18 cellular contexts compared by ENCODE assay signal in the genomic region with DNA sequence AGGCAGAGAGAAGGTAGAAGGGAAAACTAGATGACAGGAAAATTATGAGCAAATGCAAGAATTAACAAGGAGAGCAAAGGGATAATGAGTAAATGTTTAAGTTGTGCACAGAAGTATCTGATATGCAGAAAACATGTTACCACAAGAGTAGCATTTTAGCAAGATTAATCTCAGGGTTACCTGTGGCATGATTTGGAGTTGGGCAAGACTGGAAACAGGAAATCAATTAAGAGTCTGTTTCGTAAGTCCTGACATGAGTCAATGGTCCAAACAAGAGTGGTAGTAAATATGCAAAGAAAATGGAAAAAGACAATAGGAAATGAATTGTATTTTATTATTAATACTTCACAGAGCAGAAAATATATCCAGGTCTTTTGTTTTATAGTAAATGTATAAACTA. TPM values are rescaled to one million over a fixed set of nuclear protein-coding genes. Genes with fewer than 3 reads are reported as not detected.
A peak's percentile ranks its signal among the peaks of the same experiment; 100 is the strongest.
DNase-seq lines count a peak whose midpoint lies in the region; TF ChIP-seq lines count a peak whose summit lies in the region.
"Had no signal": no experiment of that assay in that cellular context is flagged by ENCODE, and none has a peak within 500 bp of the region (broad histone marks: within the 10 kb centered on the region; RNA-seq: fewer than 3 reads in every experiment).

No MANE protein-coding gene starts in this region.

- H3K4me1 ChIP-seq in mammary epithelial cell (ENCODE audit: insufficient read depth, low read length): peaks cover 9% of the 10 kb centered on the region
- H3K4me1 ChIP-seq in SK-N-SH (ENCODE audit: control insufficient read depth in 1 of 2, insufficient read depth in 2 of 2, low read depth in 1 of 2, low read length in 1 of 2): no peaks in the 10 kb centered on the region

- no peaks in the 10 kb centered on the region for H3F3A ChIP-seq in SK-N-SH (replicated peaks; ENCODE audit: insufficient read depth)

- H3K4me2 ChIP-seq in mammary epithelial cell (ENCODE audit: insufficient read depth, low read depth, low read length) (peak overlapping the region; percentile 51), SK-N-SH (no peak overlapping the region)

- no peaks in the 10 kb centered on the region for H3K36me3 ChIP-seq in mammary epithelial cell (ENCODE audit: insufficient read depth, low read length)
- H3K36me3 ChIP-seq in SK-N-SH (replicated peaks in 1 of 2; ENCODE audit: control insufficient read depth in 1 of 2, insufficient read depth in 2 of 2, low read length in 1 of 2): no peaks in the 10 kb centered on the region

- H3K27me3 ChIP-seq in mammary epithelial cell (ENCODE audit: insufficient read depth, low read length) (no peaks in the 10 kb centered on the region), SK-N-SH (ENCODE audit: insufficient read depth) (no peaks in the 10 kb centered on the region)

- H3K79me2 ChIP-seq in mammary epithelial cell (ENCODE audit: insufficient read depth, low read length) (no peaks in the 10 kb centered on the region), SK-N-SH (ENCODE audit: insufficient read depth) (no peaks in the 10 kb centered on the region)

- no TSS peak for BruUV-seq in mammary epithelial cell (replicated peaks; lab: Mats Ljungman, UMichigan)

- H3K9me3 ChIP-seq in mammary epithelial cell (replicated peaks; ENCODE audit: insufficient read depth, low read length) (no peaks in the 10 kb centered on the region), SK-N-SH (no peaks in the 10 kb centered on the region)

- dilution Hi-C loops in mammary epithelial cell (cut with HindIII; ENCODE audit: low sequenced_read_pairs): no loop called here

- H3K9ac ChIP-seq in mammary epithelial cell (ENCODE audit: insufficient read depth, low read length) (no peak overlapping the region), SK-N-SH (no peak overlapping the region)

- H2AFZ ChIP-seq in mammary epithelial cell (ENCODE audit: low read depth, low read length) (peak overlapping the region; percentile 7), SK-N-SH (ENCODE audit: low read depth) (no peak overlapping the region)

- CTCF ChIA-PET in mammary epithelial cell (lab: Charles Lee; ENCODE audit: low non-redundant PET) (no interaction called here), SK-N-SH (lab: Yijun Ruan, JAX) (no interaction called here)

- no peak overlapping the region for H3K4me3 ChIP-seq in mammary epithelial cell (replicated peaks in 1 of 3; ENCODE audit: insufficient read depth in 1 of 3, low read depth in 2 of 3, low read length in 3 of 3)
- H3K4me3 ChIP-seq in SK-N-SH (ENCODE audit: low read depth in 2 of 2, low read length in 1 of 2): no peak overlapping the region
- H3K4me3 ChIP-seq: GM12878, K562 had no signal

- intact Hi-C loops in mammary epithelial cell (cut with micrococcal nuclease): loop anchor here (2.0 kb wide), 1 partner anchor 33 kb away; no protein-coding TSS in a partner anchor

- H4K20me1 ChIP-seq in mammary epithelial cell (ENCODE audit: insufficient read depth, low read length) (no peaks in the 10 kb centered on the region), SK-N-SH (ENCODE audit: insufficient read depth) (no peaks in the 10 kb centered on the region)

- POLR2A ChIA-PET in SK-N-SH (lab: Yijun Ruan, JAX): no interaction called here

- peak; percentile 40 for DNase-seq in NOMO-1 treated with DMSO at 0.1 percent for 48 hours (lab: John Stamatoyannopoulos, UW; ENCODE audit: unreplicated experiment)
- DNase-seq in NOMO-1 treated with dmso at 0.1 percent for 144 hours (lab: John Stamatoyannopoulos, UW; ENCODE audit: unreplicated experiment): no peak
- peak; percentile 85 for DNase-seq in mammary epithelial cell
- DNase-seq in iris pigment epithelial cell (ENCODE audit: low read depth): peak; percentile 7
- no peak for DNase-seq in NK-92 (lab: John Stamatoyannopoulos, UW; ENCODE audit: unreplicated experiment)
- DNase-seq in mucosa of gallbladder (ENCODE audit: low spot score): no peak
- DNase-seq in SK-N-SH: no peak
- no peak for DNase-seq in GM03348 (ENCODE audit: low spot score)
- DNase-seq: 8988T; GF-D8; GOT3; NCI-H1105; NCI-H2081; NCI-H446 treated with DMSO at 0.1 percent for 48 hours; NK-92 treated with Interleukin-12 subunit alpha and Interleukin-12 subunit beta, amount 100 ng/mL, for 24 hours; OCI-M1 had no signal

- no peak for TF ChIP-seq EP300 in SK-N-SH (IDR thresholded peaks at IDR 0.05; ENCODE audit: borderline replicate concordance in 1 of 2, low read depth in 1 of 2, low read length in 1 of 2)

- no peaks in the 10 kb centered on the region for H3K9me2 ChIP-seq in SK-N-SH

- no peak overlapping the region for H3K27ac ChIP-seq in mammary epithelial cell (ENCODE audit: insufficient read depth, low read depth, low read length)
- no peak overlapping the region for H3K27ac ChIP-seq in SK-N-SH (ENCODE audit: low read depth in 2 of 2, low read length in 1 of 2)

- WGBS in mammary epithelial cell (ENCODE audit: low coverage, missing lambda C conversion rate): 0% methylated on average over 1 of the region's 1 CpG
- WGBS in SK-N-SH (ENCODE audit: low lambda C conversion rate): 33% methylated on average over 1 of the region's 1 CpG

- TF ChIP-seq RAD21 in SK-N-SH (IDR thresholded peaks at IDR 0.05; ENCODE audit: low read length): no peak

- in situ Hi-C loops in mammary epithelial cell (cut with MboI; ENCODE audit: low sequenced_read_pairs in 2 of 2): no loop called here

- TF ChIP-seq CTCF in mammary epithelial cell (conservative IDR thresholded peaks at IDR 0.05 in 1 of 2, IDR thresholded peaks at IDR 0.05 in 1 of 2; ENCODE audit: extremely low read depth in 1 of 2, insufficient read depth in 1 of 2, low read depth in 1 of 2, low read length in 2 of 2): no peak
- TF ChIP-seq CTCF in SK-N-SH (IDR thresholded peaks at IDR 0.05): no peak

TF ChIP-seq in SK-N-SH, 30 proteins besides CTCF, POLR2A, EP300 and RAD21:
- no peak for TF ChIP-seq ELF1 (IDR thresholded peaks at IDR 0.05)

RNA-seq across cellular contexts. Expression of a gene that starts 17.3 kb away (rescaled TPM):
- 10 to 100 TPM; 17.0 to 37.3 TPM for total RNA-seq in mammary epithelial cell
- 36.2 TPM for polyA plus RNA-seq in mammary epithelial cell
- 7.2 TPM for polyA minus RNA-seq in mammary epithelial cell
- 22.3 TPM for total RNA-seq in mucosa of gallbladder
- 44.4 and 61.9 TPM in 2 replicates for polyA plus RNA-seq in SK-N-SH (2012; rRNA removed)
- 69.6 and 82.8 TPM in 2 replicates for polyA plus RNA-seq in SK-N-SH (2012; cell fraction: cytosol; rRNA removed)
- 21.1 and 45.0 TPM in 2 replicates for polyA plus RNA-seq in SK-N-SH (2012; cell fraction: nucleus; rRNA removed)

Comparison
In these comparisons a context has a peak if more than half of its experiments do, and no peak if none do; other contexts are left out.
1. DNase-seq: peak in NOMO-1 treated with DMSO at 0.1 percent for 48 hours (single experiment), mammary epithelial cell (single experiment) and iris pigment epithelial cell (single experiment); none in NOMO-1 treated with dmso at 0.1 percent for 144 hours (single experiment), NK-92 (single experiment), mucosa of gallbladder (single experiment), SK-N-SH (single experiment) and GM03348 (single experiment).